In genomic region chr15:51093488-51093864, GRCh38 we compare ENCODE assay signal across 10 cellular contexts. TPM values are rescaled to one million over a fixed set of nuclear protein-coding genes. Genes with fewer than 3 reads are reported as not detected.
DNase-seq lines count a peak whose midpoint lies in the region; ATAC-seq and TF ChIP-seq lines count a peak whose summit lies in the region.
"Had no signal": no experiment of that assay in that cellular context is flagged by ENCODE, and none has a peak within 500 bp of the region (broad histone marks: within the 10 kb centered on the region; RNA-seq: fewer than 3 reads in every experiment).

No MANE protein-coding gene starts in this region.

- POLR2A ChIA-PET in Caco-2 (lab: Charles Lee) = no interaction called here

- H3K4me3 ChIP-seq in Caco-2 (ENCODE audit: low read depth, low read length) = no peak overlapping the region
- peak overlapping the region; percentile 39 to 40 for H3K4me3 ChIP-seq in prostate gland

- no peak overlapping the region for H3K27ac Mint-ChIP-seq in Caco-2 (ENCODE audit: unreplicated experiment)
- H3K27ac Mint-ChIP-seq in activated T-helper 2 cell treated with anti-CD3 and anti-CD28 coated beads, Interferon-gamma antibody, Interleukin-2, Interleukin-4, amounts not matched to agents 10 μg/mL and 5 μg/mL and 100 μg/mL, durations not matched to agents 14 hours and 24 hours and 36 hours = no peak overlapping the region
- H3K27ac Mint-ChIP-seq in immature natural killer cell = no peak overlapping the region
- H3K27ac Mint-ChIP-seq: CD8-positive, alpha-beta memory T cell had no signal

- WGBS in prostate gland = 16% methylated on average over 21 of the region's 21 CpGs

- no peaks in the 10 kb centered on the region for H3K36me3 ChIP-seq in Caco-2 (ENCODE audit: control insufficient read depth, insufficient read depth, low read length)
- H3K36me3 ChIP-seq in prostate gland = no peaks in the 10 kb centered on the region

- H3K27me3 Mint-ChIP-seq in Caco-2 (ENCODE audit: insufficient read depth, unreplicated experiment) = no peaks in the 10 kb centered on the region
- peaks cover 80% of the 10 kb centered on the region for H3K27me3 Mint-ChIP-seq in activated T-helper 2 cell treated with anti-CD3 and anti-CD28 coated beads, Interferon-gamma antibody, Interleukin-2, Interleukin-4, amounts not matched to agents 10 μg/mL and 5 μg/mL and 100 μg/mL, durations not matched to agents 14 hours and 24 hours and 36 hours (ENCODE audit: low read depth)
- H3K27me3 Mint-ChIP-seq in immature natural killer cell (ENCODE audit: low read depth in 3 of 3) = peaks cover 9 to 23% (median 16%) of the 10 kb centered on the region in 3 donors

- no peaks in the 10 kb centered on the region for H3K9me3 ChIP-seq in Caco-2
- no peaks in the 10 kb centered on the region for H3K9me3 ChIP-seq in prostate gland
- H3K9me3 ChIP-seq: mucosa of descending colon had no signal

- H3K4me3 Mint-ChIP-seq in Caco-2 (ENCODE audit: unreplicated experiment) (peak overlapping the region; percentile 74), immature natural killer cell (peak overlapping the region in 1 of 5 donors; percentile 27)
- peak overlapping the region; percentile 69 for H3K4me3 Mint-ChIP-seq in activated T-helper 2 cell treated with anti-CD3 and anti-CD28 coated beads, Interferon-gamma antibody, Interleukin-2, Interleukin-4, amounts not matched to agents 10 μg/mL and 5 μg/mL and 100 μg/mL, durations not matched to agents 14 hours and 24 hours and 36 hours (ENCODE audit: low read depth)

- H3K9me3 Mint-ChIP-seq in Caco-2 (ENCODE audit: unreplicated experiment) (no peaks in the 10 kb centered on the region), immature natural killer cell (no peaks in the 10 kb centered on the region)
- no peaks in the 10 kb centered on the region for H3K9me3 Mint-ChIP-seq in activated T-helper 2 cell treated with anti-CD3 and anti-CD28 coated beads, Interferon-gamma antibody, Interleukin-2, Interleukin-4, amounts not matched to agents 10 μg/mL and 5 μg/mL and 100 μg/mL, durations not matched to agents 14 hours and 24 hours and 36 hours
- H3K9me3 Mint-ChIP-seq: CD8-positive, alpha-beta memory T cell had no signal

- CTCF ChIA-PET in Caco-2 (lab: Charles Lee) = interaction anchor here (0.7 kb wide), 1 partner anchor 1358 kb away, joined by 5 read pairs; no protein-coding TSS in a partner anchor

- H3K4me1 Mint-ChIP-seq in Caco-2 (ENCODE audit: low read depth, unreplicated experiment) (no peaks in the 10 kb centered on the region), immature natural killer cell (no peaks in the 10 kb centered on the region)
- H3K4me1 Mint-ChIP-seq in activated T-helper 2 cell treated with anti-CD3 and anti-CD28 coated beads, Interferon-gamma antibody, Interleukin-2, Interleukin-4, amounts not matched to agents 10 μg/mL and 5 μg/mL and 100 μg/mL, durations not matched to agents 14 hours and 24 hours and 36 hours (ENCODE audit: low read depth) = peaks cover 18% of the 10 kb centered on the region

- H3K27me3 ChIP-seq in Caco-2 (replicated peaks; ENCODE audit: control insufficient read depth, insufficient read depth, low read length) = no peaks in the 10 kb centered on the region
- no peaks in the 10 kb centered on the region for H3K27me3 ChIP-seq in prostate gland (replicated peaks; ENCODE audit: insufficient read depth)

- H3K4me1 ChIP-seq in Caco-2 = no peaks in the 10 kb centered on the region
- peaks cover 4% of the 10 kb centered on the region for H3K4me1 ChIP-seq in prostate gland (replicated peaks)

- DNase-seq in Caco-2 (no peak), left ventricle myocardium superior (no peak), prostate gland (ENCODE audit: low spot score) (no peak), T1000 (lab: John Stamatoyannopoulos, UW) (no peak), immature natural killer cell (no peak), SK-N-DZ (ENCODE audit: low spot score) (no peak)
- no peak for DNase-seq in activated T-helper 2 cell treated with anti-CD3 and anti-CD28 coated beads, Interferon-gamma antibody, Interleukin-2, Interleukin-4, amounts not matched to agents 10 μg/mL and 5 μg/mL and 100 μg/mL, durations not matched to agents 14 hours and 24 hours and 36 hours (ENCODE audit: low spot score)
- no peak for DNase-seq in activated CD4-positive, CD25-positive, alpha-beta regulatory T cell treated with anti-CD3 and anti-CD28 coated beads, Interleukin-2, amount 50 U/mL, for 72 hours
- DNase-seq: CD8-positive, alpha-beta memory T cell had no signal

- intact Hi-C loops in Caco-2 (cut with micrococcal nuclease; ENCODE audit: unreplicated experiment) = no loop called here
- intact Hi-C loops in activated T-helper 2 cell treated with anti-CD3 and anti-CD28 coated beads, Interferon-gamma antibody, Interleukin-2, Interleukin-4, amounts not matched to agents 10 μg/mL and 5 μg/mL and 100 μg/mL, durations not matched to agents 14 hours and 24 hours and 36 hours (cut with micrococcal nuclease) = no loop called here
- intact Hi-C loops in left ventricle myocardium superior (cut with micrococcal nuclease) = no loop called here
- intact Hi-C loops in prostate gland (cut with DNase I) = no loop called here

- H3K36me3 Mint-ChIP-seq in Caco-2 (ENCODE audit: insufficient read depth, unreplicated experiment) = no peaks in the 10 kb centered on the region
- no peaks in the 10 kb centered on the region for H3K36me3 Mint-ChIP-seq in activated T-helper 2 cell treated with anti-CD3 and anti-CD28 coated beads, Interferon-gamma antibody, Interleukin-2, Interleukin-4, amounts not matched to agents 10 μg/mL and 5 μg/mL and 100 μg/mL, durations not matched to agents 14 hours and 24 hours and 36 hours (ENCODE audit: low read depth)
- H3K36me3 Mint-ChIP-seq in immature natural killer cell = no peaks in the 10 kb centered on the region

- TF ChIP-seq CTCF in Caco-2 (IDR thresholded peaks at IDR 0.05; ENCODE audit: insufficient read depth in 1 of 2, low read depth in 1 of 2, low read length in 1 of 2, severe bottlenecking in 1 of 2, unreplicated experiment in 1 of 2) = no peak
- no peak for TF ChIP-seq CTCF in prostate gland (IDR thresholded peaks at IDR 0.05)

- ATAC-seq in left ventricle myocardium superior = peak; percentile 8

- BruUV-seq in Caco-2 (replicated peaks; lab: Mats Ljungman, UMichigan) = no TSS peak

- no peak for TF ChIP-seq POLR2A in prostate gland (IDR thresholded peaks at IDR 0.05)

- H3K27ac ChIP-seq in prostate gland = peak overlapping the region in 1 of 2 donors; percentile 57

RNA-seq across cellular contexts. Expression of gene TNFAIP8L3, which starts 1.2 kb away (rescaled TPM):
- total RNA-seq in Caco-2 (2022) (0.30 TPM in 1 of 2 replicates, not detected in the other), left ventricle myocardium superior (4.9 TPM), prostate gland (1 to 10 TPM in 1 of 2 donors, under 1 TPM in 1; 0.87 to 3.5 TPM)
- total RNA-seq in activated T-helper 2 cell treated with anti-CD3 and anti-CD28 coated beads, Interferon-gamma antibody, Interleukin-2, Interleukin-4, amounts not matched to agents 10 μg/mL and 5 μg/mL and 100 μg/mL, durations not matched to agents 14 hours and 24 hours and 36 hours = 0.98 and 1.8 TPM in 2 replicates
- not detected for polyA plus RNA-seq in immature natural killer cell
- polyA plus RNA-seq in SK-N-DZ (2014; cell fraction: cytosol; rRNA removed) = 0.03 TPM in 1 of 2 replicates, not detected in the other
- polyA plus RNA-seq in SK-N-DZ (2014; cell fraction: nucleus; rRNA removed) = not detected in 2 replicates
- polyA plus RNA-seq: CD8-positive, alpha-beta memory T cell had no signal
